8 cellular contexts compared by ENCODE assay signal in the genomic region with DNA sequence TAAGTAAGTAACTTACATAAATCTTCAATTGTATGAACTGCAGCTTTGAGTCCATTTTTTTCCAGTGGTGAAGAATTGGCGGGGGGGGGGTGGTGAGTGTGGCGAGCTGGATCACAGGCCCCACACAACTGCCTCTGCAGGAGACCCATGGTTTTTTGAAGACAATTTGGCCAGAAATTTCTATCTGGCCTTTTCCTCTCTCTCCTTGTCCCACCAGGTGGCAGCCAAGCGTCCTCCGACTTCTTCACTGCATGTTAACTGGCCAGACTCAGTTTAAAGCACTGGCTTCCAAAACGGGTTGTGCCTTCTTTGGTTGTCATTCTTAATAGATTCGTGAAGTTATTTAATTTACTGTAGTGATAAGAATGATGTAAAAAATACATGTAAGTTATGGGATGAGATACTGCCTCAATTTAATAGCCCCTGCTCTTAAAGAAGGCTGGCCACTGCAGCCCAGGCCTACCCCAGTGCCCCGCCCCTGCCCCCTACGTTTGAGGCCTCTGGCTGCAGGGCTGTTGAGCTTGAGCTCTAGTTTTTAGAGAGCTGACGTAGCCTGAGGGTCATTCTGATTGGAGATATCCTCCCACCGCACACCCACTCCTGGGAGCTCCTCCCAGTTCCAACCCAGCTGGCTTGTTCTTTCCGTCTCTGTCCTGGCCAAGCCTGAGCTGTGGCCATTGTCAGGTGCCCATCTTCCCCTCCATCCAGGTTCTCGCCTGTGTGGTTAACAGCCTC. TPM values are rescaled to one million over a fixed set of nuclear protein-coding genes. Genes with fewer than 3 reads are reported as not detected.
A peak's percentile ranks its signal among the peaks of the same experiment; 100 is the strongest.
DNase-seq lines count a peak whose midpoint lies in the region; ATAC-seq, FAIRE-seq and TF ChIP-seq lines count a peak whose summit lies in the region.

No MANE protein-coding gene starts in this region.

- no peaks in the 10 kb centered on the region for H3K4me1 ChIP-seq in Panc1 (ENCODE audit: control insufficient read depth, insufficient read depth, low read length)
- no peaks in the 10 kb centered on the region for H3K4me1 ChIP-seq in small intestine (ENCODE audit: control insufficient read depth in 2 of 2, insufficient read depth in 1 of 2, low read depth in 1 of 2, low read length in 1 of 2)

- peaks cover 8% of the 10 kb centered on the region for H3K36me3 Mint-ChIP-seq in natural killer cell treated with Interleukin-12 subunit alpha and Interleukin-12 subunit beta and Interleukin-15 and Interleukin-18, amount 100 ng/mL, for 72 hours
- peaks cover 13% of the 10 kb centered on the region for H3K36me3 Mint-ChIP-seq in natural killer cell

- H3K27ac ChIP-seq in Panc1 (ENCODE audit: low read length) (no peak overlapping the region), small intestine (ENCODE audit: low read depth in 1 of 2, low read length in 1 of 2) (no peak overlapping the region)

- ATAC-seq in natural killer cell treated with Interleukin-12 subunit alpha and Interleukin-12 subunit beta and Interleukin-15 and Interleukin-18, amount 100 ng/mL, for 72 hours = no peak
- ATAC-seq in natural killer cell = no peak
- peak; percentile 86 for ATAC-seq in Panc1
- no peak for ATAC-seq in HG02840 (IDR thresholded peaks at IDR 0.05; ENCODE audit: low FRiP score, unreplicated experiment)

- intact Hi-C loops in natural killer cell (cut with micrococcal nuclease) = no loop called here
- intact Hi-C loops in Panc1 (cut with micrococcal nuclease; ENCODE audit: unreplicated experiment) = no loop called here

- H3K4me1 Mint-ChIP-seq in natural killer cell treated with Interleukin-12 subunit alpha and Interleukin-12 subunit beta and Interleukin-15 and Interleukin-18, amount 100 ng/mL, for 72 hours (ENCODE audit: low read depth in 2 of 2) = no peaks in the 10 kb centered on the region
- no peaks in the 10 kb centered on the region for H3K4me1 Mint-ChIP-seq in natural killer cell

- H3K27me3 ChIP-seq in Panc1 (ENCODE audit: control insufficient read depth, insufficient read depth, low read length) (no peaks in the 10 kb centered on the region), small intestine (ENCODE audit: control insufficient read depth in 2 of 2, insufficient read depth in 2 of 2, low read length in 2 of 2) (no peaks in the 10 kb centered on the region)

- DNase-seq in natural killer cell treated with Interleukin-12 subunit alpha and Interleukin-12 subunit beta and Interleukin-15 and Interleukin-18, amount 100 ng/mL, for 72 hours (ENCODE audit: low spot score) = peak; percentile 26
- DNase-seq in natural killer cell = no peak
- no peak for DNase-seq in Panc1 (ENCODE audit: low read depth, low spot score)
- DNase-seq in fibroblast of peridontal ligament (ENCODE audit: extremely low read depth) = peak; percentile 44
- DNase-seq in retina = peak; percentile 71
- DNase-seq in hippocampal formation (lab: John Stamatoyannopoulos, UW) = no peak
- DNase-seq in small intestine = no peak

- no peaks in the 10 kb centered on the region for H3K9me3 Mint-ChIP-seq in natural killer cell treated with Interleukin-12 subunit alpha and Interleukin-12 subunit beta and Interleukin-15 and Interleukin-18, amount 100 ng/mL, for 72 hours
- H3K9me3 Mint-ChIP-seq in natural killer cell = no peaks in the 10 kb centered on the region

- WGBS in small intestine, 3 donors = 61 to 71% (median 68%) methylated on average over 12 of the region's 12 CpGs

- CTCF ChIA-PET in Panc1 (lab: Charles Lee) = interaction anchor here (0.8 kb wide), 1 partner anchor 11 kb away, joined by 3 read pairs; no protein-coding TSS in a partner anchor

- no TSS peak for BruUV-seq in Panc1 (replicated peaks; lab: Mats Ljungman, UMichigan)

- POLR2A ChIA-PET in Panc1 (lab: Charles Lee) = no interaction called here

- H3K27ac Mint-ChIP-seq in natural killer cell treated with Interleukin-12 subunit alpha and Interleukin-12 subunit beta and Interleukin-15 and Interleukin-18, amount 100 ng/mL, for 72 hours = no peak overlapping the region
- no peak overlapping the region for H3K27ac Mint-ChIP-seq in natural killer cell

- H3K27me3 Mint-ChIP-seq in natural killer cell treated with Interleukin-12 subunit alpha and Interleukin-12 subunit beta and Interleukin-15 and Interleukin-18, amount 100 ng/mL, for 72 hours = no peaks in the 10 kb centered on the region
- no peaks in the 10 kb centered on the region for H3K27me3 Mint-ChIP-seq in natural killer cell (ENCODE audit: low read depth in 2 of 2)

- no peak for FAIRE-seq in small intestine (lab: Jason Lieb, UNC)

- TF ChIP-seq CTCF in natural killer cell (IDR thresholded peaks at IDR 0.05) (no peak), Panc1 (IDR thresholded peaks at IDR 0.05) (peak; percentile 79)

- no peaks in the 10 kb centered on the region for H3K9me3 ChIP-seq in Panc1 (ENCODE audit: control insufficient read depth, insufficient read depth, low read depth, low read length)
- no peaks in the 10 kb centered on the region for H3K9me3 ChIP-seq in small intestine (ENCODE audit: control insufficient read depth, low read depth)

- no peak overlapping the region for H3K4me3 Mint-ChIP-seq in natural killer cell treated with Interleukin-12 subunit alpha and Interleukin-12 subunit beta and Interleukin-15 and Interleukin-18, amount 100 ng/mL, for 72 hours
- no peak overlapping the region for H3K4me3 Mint-ChIP-seq in natural killer cell

- in situ Hi-C loops in Panc1 (cut with HindIII; ENCODE audit: low pct_unique_long_range_greater_than_20kb, low sequenced_read_pairs) = no loop called here

- H3K36me3 ChIP-seq in Panc1 (ENCODE audit: control insufficient read depth, insufficient read depth, low read length) = peaks cover 6% of the 10 kb centered on the region; the same call in 1 of the 2 replicates
- H3K36me3 ChIP-seq in small intestine (ENCODE audit: control insufficient read depth in 2 of 2, insufficient read depth in 2 of 2, low read length in 2 of 2) = peaks cover 13 to 37% of the 10 kb centered on the region in 2 donors

- H3K4me3 ChIP-seq in Panc1 (ENCODE audit: low read depth in 2 of 2, low read length in 2 of 2) (no peak overlapping the region), small intestine (ENCODE audit: low read depth in 1 of 2, low read length in 2 of 2) (no peak overlapping the region)

RNA-seq across cellular contexts. Expression of a gene that starts 36.4 kb away (rescaled TPM):
- 10 to 100 TPM; 25.3 to 69.9 TPM for total RNA-seq in natural killer cell treated with Interleukin-12 subunit alpha and Interleukin-12 subunit beta and Interleukin-15 and Interleukin-18, amount 100 ng/mL, for 72 hours
- total RNA-seq in natural killer cell (10 to 100 TPM in 2 of 3 donors, 1 to 10 TPM in 1; 9.8 to 15.8 (median 11.4) TPM), Panc1 (2021; ENCODE audit: unreplicated experiment) (52.7 TPM)
- polyA plus RNA-seq in Panc1 (2012; ENCODE audit: insufficient read length) = 66.6 TPM
- polyA plus RNA-seq in small intestine = 10 to 100 TPM; 28.9 to 68.6 (median 42.3) TPM

Comparison
In these comparisons a context has a peak if more than half of its experiments do, and no peak if none do; other contexts are left out.
1. DNase-seq: peak in natural killer cell treated with Interleukin-12 subunit alpha and Interleukin-12 subunit beta and Interleukin-15 and Interleukin-18, amount 100 ng/mL, for 72 hours (single experiment), fibroblast of peridontal ligament (single experiment) and retina (single experiment); none in natural killer cell (single experiment), Panc1 (single experiment), hippocampal formation (0 of 2) and small intestine (single experiment).